In the genomic region with DNA sequence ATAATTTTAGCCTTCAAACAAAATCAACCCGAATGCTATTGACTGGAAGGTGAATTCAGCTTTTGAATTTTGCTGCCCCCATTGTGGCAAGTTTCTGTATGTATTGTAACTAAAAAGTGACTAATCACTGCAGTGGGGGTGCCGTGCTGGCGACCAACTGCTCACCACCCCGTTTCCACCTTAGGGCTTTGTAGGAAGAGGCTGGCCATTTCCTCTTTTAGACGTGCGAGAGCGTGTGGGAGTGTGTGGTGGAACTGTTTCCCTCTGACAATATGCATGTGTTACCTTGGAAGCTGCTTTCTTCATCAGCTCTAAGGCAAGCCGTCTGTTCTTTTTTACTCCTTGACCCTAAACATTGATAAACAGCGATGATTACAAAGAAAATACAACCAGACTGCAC, we compare ENCODE assay signal across 17 cellular contexts.
A peak's percentile ranks its signal among the peaks of the same experiment; 100 is the strongest.
DNase-seq lines count a peak whose midpoint lies in the region; ATAC-seq, FAIRE-seq and TF ChIP-seq lines count a peak whose summit lies in the region.
"Had no signal": no experiment of that assay in that cellular context is flagged by ENCODE, and none has a peak within 500 bp of the region (broad histone marks: within the 10 kb centered on the region; RNA-seq: fewer than 3 reads in every experiment).

No MANE protein-coding gene starts in this region.

- no peak for TF ChIP-seq EP300 in K562 (IDR thresholded peaks at IDR 0.05; ENCODE audit: low read length)

- CTCF ChIA-PET in K562 (lab: Yijun Ruan, JAX; ENCODE audit: low intra/inter-chr PET ratio), result no interaction called here

- H3K27me3 ChIP-seq in K562 (ENCODE audit: control insufficient read depth in 2 of 2, insufficient read depth in 2 of 2, low read length in 2 of 2) (no peaks in the 10 kb centered on the region), upper lobe of right lung (no peaks in the 10 kb centered on the region)
- H3K27me3 ChIP-seq: adrenal gland, testis had no signal

- H3K9ac ChIP-seq in K562 (ENCODE audit: insufficient read depth in 1 of 2, low read depth in 2 of 2, low read length in 2 of 2), result no peak overlapping the region

- H3K27ac ChIP-seq in K562 (ENCODE audit: extremely low read depth, low read depth, low read length), result no peak overlapping the region
- H3K27ac ChIP-seq in upper lobe of right lung, result no peak overlapping the region
- H3K27ac ChIP-seq: adrenal gland, psoas muscle, testis had no signal

- TF ChIP-seq CTCF in K562 (IDR thresholded peaks at IDR 0.05 in 2 of 3, conservative IDR thresholded peaks at IDR 0.05 in 1 of 3; ENCODE audit: insufficient read depth in 2 of 3, low read depth in 1 of 3, low read length in 3 of 3) (no peak), upper lobe of right lung (IDR thresholded peaks at IDR 0.05) (no peak)

- no peak overlapping the region for H3K4me2 ChIP-seq in K562 (ENCODE audit: insufficient read depth, low read length)

- POLR2A ChIA-PET in K562 (lab: Yijun Ruan, JAX), result interaction anchor here (0.9 to 1.0 kb wide), 2 partner anchors 13 to 204 kb away, joined by 3 read pairs; no protein-coding TSS in a partner anchor

- WGBS in K562 (ENCODE audit: insufficient coverage, low coverage, missing lambda C conversion rate), result 51% methylated on average over 9 of the region's 9 CpGs

- BruUV-seq in K562 (replicated peaks; lab: Mats Ljungman, UMichigan), result no TSS peak

- no peak overlapping the region for H2AFZ ChIP-seq in K562 (ENCODE audit: low read depth, low read length)

- H3K9me3 ChIP-seq in K562 (replicated peaks; ENCODE audit: control insufficient read depth, insufficient read depth, low read depth, low read length) (no peaks in the 10 kb centered on the region), upper lobe of right lung (no peaks in the 10 kb centered on the region)
- H3K9me3 ChIP-seq: adrenal gland, psoas muscle, testis had no signal

- no peaks in the 10 kb centered on the region for H3K27me3 Mint-ChIP-seq in activated T-cell treated with anti-CD3 and anti-CD28 coated beads, Interleukin-2, amount 50 U/mL, for 24 hours
- H3K27me3 Mint-ChIP-seq: naive B cell had no signal

- no peak for DNase-seq in activated T-cell treated with anti-CD3 and anti-CD28 coated beads, Interleukin-2, amount 50 U/mL, for 24 hours
- no peak for DNase-seq in activated T-cell treated with anti-CD3 and anti-CD28 coated beads, Interleukin-2, amount 50 U/mL, for 1 hour
- DNase-seq in OCI-M1 (lab: John Stamatoyannopoulos, UW), result peak; percentile 62
- DNase-seq in K562 (ENCODE audit: extremely low read depth in 1 of 4, low spot score in 3 of 4), result no peak
- DNase-seq in upper lobe of right lung, result no peak
- DNase-seq in NCI-H1105 (lab: John Stamatoyannopoulos, UW), result no peak
- DNase-seq in activated naive CD4-positive, alpha-beta T cell (lab: John Stamatoyannopoulos, UW), result no peak
- DNase-seq: adrenal gland; central memory CD4-positive, alpha-beta T cell; left ventricle myocardium superior; naive B cell; NCI-H2107; psoas muscle; Right ventricle myocardium superior; testis had no signal

- no peak for TF ChIP-seq POLR2A in K562 (conservative IDR thresholded peaks at IDR 0.05)

- no peak overlapping the region for H3K4me3 ChIP-seq in K562
- no peak overlapping the region for H3K4me3 ChIP-seq in upper lobe of right lung
- H3K4me3 ChIP-seq: adrenal gland, psoas muscle, testis had no signal

- no peaks in the 10 kb centered on the region for H4K20me1 ChIP-seq in K562 (replicated peaks; ENCODE audit: control insufficient read depth, insufficient read depth, low read length)

- H3K36me3 Mint-ChIP-seq in activated T-cell treated with anti-CD3 and anti-CD28 coated beads, Interleukin-2, amount 50 U/mL, for 24 hours (ENCODE audit: low read depth), result peaks cover 98% of the 10 kb centered on the region

- H3K9me3 Mint-ChIP-seq in activated T-cell treated with anti-CD3 and anti-CD28 coated beads, Interleukin-2, amount 50 U/mL, for 24 hours, result no peaks in the 10 kb centered on the region

- H3K4me1 ChIP-seq in K562 (replicated peaks in 1 of 2; ENCODE audit: control insufficient read depth in 2 of 2, insufficient read depth in 2 of 2, low read length in 2 of 2) (no peaks in the 10 kb centered on the region), upper lobe of right lung (no peaks in the 10 kb centered on the region)
- H3K4me1 ChIP-seq: adrenal gland, psoas muscle, testis had no signal

- H3K36me3 ChIP-seq in K562 (ENCODE audit: control insufficient read depth, insufficient read depth, low read length), result peaks cover 21% of the 10 kb centered on the region; the same call in 2 of the 3 replicates
- peaks cover 56% of the 10 kb centered on the region for H3K36me3 ChIP-seq in upper lobe of right lung
- H3K36me3 ChIP-seq: adrenal gland had no signal

- H3K4me3 Mint-ChIP-seq in activated T-cell treated with anti-CD3 and anti-CD28 coated beads, Interleukin-2, amount 50 U/mL, for 24 hours, result no peak overlapping the region
- H3K4me3 Mint-ChIP-seq: naive B cell had no signal

- H3K4me1 Mint-ChIP-seq in activated T-cell treated with anti-CD3 and anti-CD28 coated beads, Interleukin-2, amount 50 U/mL, for 24 hours (ENCODE audit: low read depth), result peaks cover 11% of the 10 kb centered on the region

- no peak for FAIRE-seq in K562 (lab: Jason Lieb, UNC)
- FAIRE-seq: GM18507 had no signal

- no peaks in the 10 kb centered on the region for H3K9me1 ChIP-seq in K562 (ENCODE audit: control insufficient read depth, insufficient read depth, low read length)

- H3K79me2 ChIP-seq in K562 (ENCODE audit: control insufficient read depth, insufficient read depth, low read length), result no peaks in the 10 kb centered on the region

- no peak for TF ChIP-seq RAD21 in K562 (CRISPR knock-in tag; conservative IDR thresholded peaks at IDR 0.05 in 1 of 2, IDR thresholded peaks at IDR 0.05 in 1 of 2)

- in situ Hi-C loops in K562 (cut with MboI), result loop anchor here (10.0 kb wide), 1 partner anchor 339 kb away; no protein-coding TSS in a partner anchor

- peak overlapping the region; percentile 72 for H3K27ac Mint-ChIP-seq in activated T-cell treated with anti-CD3 and anti-CD28 coated beads, Interleukin-2, amount 50 U/mL, for 24 hours

- intact Hi-C loops in K562 (cut with micrococcal nuclease), result no loop called here
- intact Hi-C loops in upper lobe of right lung (cut with DNase I), result no loop called here

- ATAC-seq in K562 (no peak), upper lobe of right lung (peak; percentile 70), HG03095 (IDR thresholded peaks at IDR 0.05; ENCODE audit: unreplicated experiment) (no peak)
- ATAC-seq: left ventricle myocardium superior, psoas muscle had no signal

TF ChIP-seq in K562, 482 proteins besides CTCF, POLR2A, EP300 and RAD21:
- no peak for TF ChIP-seq ATF7 (IDR thresholded peaks at IDR 0.05)
- TF ChIP-seq CBX2 (IDR thresholded peaks at IDR 0.05; ENCODE audit: insufficient read depth, low read length, poor library complexity, severe bottlenecking), result no peak
- TF ChIP-seq SPI1 (IDR thresholded peaks at IDR 0.05; ENCODE audit: borderline replicate concordance, low read depth, low read length), result peak; percentile 27; the same call in 1 of the 2 replicates
- TF ChIP-seq COPS2 (conservative IDR thresholded peaks at IDR 0.05), result no peak
- TF ChIP-seq ETV6 (IDR thresholded peaks at IDR 0.05; ENCODE audit: borderline replicate concordance in 1 of 2, low read depth in 2 of 2, low read length in 1 of 2), result 0 out of 4 replicates have a peak, but pooled peaks of 1 of the 2 experiments have one; percentile 18
- no peak for TF ChIP-seq ETV6 (CRISPR knock-in tag; IDR thresholded peaks at IDR 0.05; ENCODE audit: borderline replicate concordance)
- no peak for TF ChIP-seq ZNF644 (tag; IDR thresholded peaks at IDR 0.05; ENCODE audit: low read depth)
- TF ChIP-seq, protein P1, sequence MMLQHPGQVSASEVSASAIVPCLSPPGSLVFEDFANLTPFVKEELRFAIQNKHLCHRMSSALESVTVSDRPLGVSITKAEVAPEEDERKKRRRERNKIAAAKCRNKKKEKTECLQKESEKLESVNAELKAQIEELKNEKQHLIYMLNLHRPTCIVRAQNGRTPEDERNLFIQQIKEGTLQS (IDR thresholded peaks at IDR 0.05), result no peak
- TF ChIP-seq, protein P1 (CRISPR knock-in tag; conservative IDR thresholded peaks at IDR 0.05), result no peak
TF ChIP-seq in K562: peak in this region for 2.
